Comparison of ENCODE assay signal across 9 cellular contexts in the genomic region with DNA sequence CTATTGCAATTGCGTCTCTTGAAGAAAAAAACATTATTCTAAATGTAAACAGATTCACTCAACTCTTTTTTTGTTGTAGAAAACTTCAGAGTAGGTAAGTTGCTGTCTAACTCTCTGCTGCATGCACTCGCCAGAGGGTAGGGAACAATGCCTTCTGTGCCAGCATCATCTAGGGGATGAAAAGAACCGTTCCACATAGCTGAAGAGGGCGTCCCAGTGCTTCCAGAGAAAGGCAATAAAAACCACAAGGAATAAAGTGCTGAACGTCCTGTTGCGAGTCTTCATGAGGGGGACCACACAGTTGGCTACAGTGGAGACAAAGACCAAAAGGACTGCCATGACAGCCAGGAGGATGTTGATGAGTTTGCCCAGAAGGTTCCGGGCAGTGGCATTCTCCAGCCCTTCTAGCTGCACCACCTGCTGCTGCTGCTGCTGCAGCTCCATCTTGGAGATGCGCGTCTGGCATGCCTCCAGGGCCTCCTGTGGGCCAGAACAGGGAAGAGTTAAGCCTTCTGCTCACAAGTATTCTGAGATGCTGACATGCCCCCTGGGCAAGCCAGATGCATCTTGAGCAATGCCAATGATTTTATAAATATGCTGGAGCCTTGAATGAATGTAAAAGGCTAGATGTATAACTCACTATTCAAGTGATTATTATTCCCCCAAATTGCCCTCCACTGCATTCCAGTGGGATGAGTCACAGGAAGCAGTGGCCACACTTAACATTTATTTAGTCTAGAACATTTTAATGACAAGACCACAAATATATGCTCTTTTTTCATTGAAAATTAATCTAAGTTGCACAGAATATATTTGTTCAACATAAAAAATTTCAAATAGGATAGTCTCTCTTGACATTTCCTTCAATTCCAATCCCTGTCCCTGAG. TPM values are rescaled to one million over a fixed set of nuclear protein-coding genes. Genes with fewer than 3 reads are reported as not detected.
DNase-seq lines count a peak whose midpoint lies in the region; TF ChIP-seq lines count a peak whose summit lies in the region.
"Had no signal": no experiment of that assay in that cellular context is flagged by ENCODE, and none has a peak within 500 bp of the region (broad histone marks: within the 10 kb centered on the region; RNA-seq: fewer than 3 reads in every experiment).

No MANE protein-coding gene starts in this region.

- no peaks in the 10 kb centered on the region for H3K27me3 ChIP-seq in Karpas-422 (ENCODE audit: low read length)
- no peaks in the 10 kb centered on the region for H3K27me3 ChIP-seq in mammary epithelial cell (ENCODE audit: insufficient read depth, low read length)

- H4K20me1 ChIP-seq in Karpas-422 (ENCODE audit: insufficient read depth, low read depth, low read length): no peaks in the 10 kb centered on the region
- no peaks in the 10 kb centered on the region for H4K20me1 ChIP-seq in mammary epithelial cell (ENCODE audit: insufficient read depth, low read length)

- BruUV-seq in mammary epithelial cell (replicated peaks; lab: Mats Ljungman, UMichigan): no TSS peak

- dilution Hi-C loops in mammary epithelial cell (cut with HindIII; ENCODE audit: low sequenced_read_pairs): loop anchor here (5.0 kb wide), 1 partner anchor 39 kb away; no protein-coding TSS in a partner anchor

- in situ Hi-C loops in mammary epithelial cell (cut with MboI; ENCODE audit: low sequenced_read_pairs in 2 of 2): loop anchor here (5.0 kb wide), 2 partner anchors 166 to 181 kb away; no protein-coding TSS in a partner anchor

- H3K27ac Mint-ChIP-seq in activated T-helper 2 cell treated with anti-CD3 and anti-CD28 coated beads, Interferon-gamma antibody, Interleukin-2, Interleukin-4, amounts not matched to agents 10 μg/mL and 5 μg/mL and 100 μg/mL, durations not matched to agents 14 hours and 24 hours and 36 hours: no peak overlapping the region

- DNase-seq in AG20443 (ENCODE audit: low spot score) (peak; percentile 60), Karpas-422 (no peak), mammary epithelial cell (peak; percentile 79), lung microvascular endothelial cell (ENCODE audit: low read depth in 2 of 2) (peak; percentile 63 to 82), NCI-H2081 (lab: John Stamatoyannopoulos, UW) (no peak), NCI-H1105 treated with DMSO at 0.1 percent for 48 hours (lab: John Stamatoyannopoulos, UW) (no peak), NOMO-1 treated with dmso at 0.1 percent for 144 hours (lab: John Stamatoyannopoulos, UW; ENCODE audit: unreplicated experiment) (no peak)
- no peak for DNase-seq in activated T-helper 2 cell treated with anti-CD3 and anti-CD28 coated beads, Interferon-gamma antibody, Interleukin-2, Interleukin-4, amounts not matched to agents 10 μg/mL and 5 μg/mL and 100 μg/mL, durations not matched to agents 14 hours and 24 hours and 36 hours (ENCODE audit: low spot score)
- DNase-seq: NCI-H526 had no signal

- H3K36me3 ChIP-seq in Karpas-422 (ENCODE audit: insufficient read depth, low read length) (no peaks in the 10 kb centered on the region), mammary epithelial cell (ENCODE audit: insufficient read depth, low read length) (peaks cover 6% of the 10 kb centered on the region)

- peaks cover 19% of the 10 kb centered on the region for H3K79me2 ChIP-seq in Karpas-422 (ENCODE audit: low read length)
- H3K79me2 ChIP-seq in mammary epithelial cell (ENCODE audit: insufficient read depth, low read length): peaks cover 46% of the 10 kb centered on the region

- H3K27ac ChIP-seq in Karpas-422 (ENCODE audit: low read length) (peak overlapping the region; percentile 46; the same call in 1 of the 2 replicates), mammary epithelial cell (ENCODE audit: insufficient read depth, low read depth, low read length) (peak overlapping the region; percentile 32)

- no peaks in the 10 kb centered on the region for H3K36me3 Mint-ChIP-seq in activated T-helper 2 cell treated with anti-CD3 and anti-CD28 coated beads, Interferon-gamma antibody, Interleukin-2, Interleukin-4, amounts not matched to agents 10 μg/mL and 5 μg/mL and 100 μg/mL, durations not matched to agents 14 hours and 24 hours and 36 hours (ENCODE audit: low read depth)

- H2AFZ ChIP-seq in Karpas-422 (ENCODE audit: low read length) (no peak overlapping the region), mammary epithelial cell (ENCODE audit: low read depth, low read length) (no peak overlapping the region)

- H3K4me1 Mint-ChIP-seq in activated T-helper 2 cell treated with anti-CD3 and anti-CD28 coated beads, Interferon-gamma antibody, Interleukin-2, Interleukin-4, amounts not matched to agents 10 μg/mL and 5 μg/mL and 100 μg/mL, durations not matched to agents 14 hours and 24 hours and 36 hours (ENCODE audit: low read depth): peaks cover 2% of the 10 kb centered on the region

- no peak overlapping the region for H3K4me3 Mint-ChIP-seq in activated T-helper 2 cell treated with anti-CD3 and anti-CD28 coated beads, Interferon-gamma antibody, Interleukin-2, Interleukin-4, amounts not matched to agents 10 μg/mL and 5 μg/mL and 100 μg/mL, durations not matched to agents 14 hours and 24 hours and 36 hours (ENCODE audit: low read depth)

- TF ChIP-seq CTCF in mammary epithelial cell (conservative IDR thresholded peaks at IDR 0.05 in 1 of 2, IDR thresholded peaks at IDR 0.05 in 1 of 2; ENCODE audit: extremely low read depth in 1 of 2, insufficient read depth in 1 of 2, low read depth in 1 of 2, low read length in 2 of 2): peak in 1 of 2 donors; percentile 9

- peaks cover 40% of the 10 kb centered on the region for H3K4me1 ChIP-seq in Karpas-422 (ENCODE audit: low read length)
- H3K4me1 ChIP-seq in mammary epithelial cell (ENCODE audit: insufficient read depth, low read length): peaks cover 26% of the 10 kb centered on the region

- 43% methylated on average over 9 of the region's 9 CpGs for WGBS in mammary epithelial cell (ENCODE audit: low coverage, missing lambda C conversion rate)

- H3K4me2 ChIP-seq in Karpas-422 (ENCODE audit: low read depth, low read length, poor library complexity, severe bottlenecking): peak overlapping the region; percentile 59
- peak overlapping the region; percentile 56 for H3K4me2 ChIP-seq in mammary epithelial cell (ENCODE audit: insufficient read depth, low read depth, low read length)

- CTCF ChIA-PET in mammary epithelial cell (lab: Charles Lee; ENCODE audit: low non-redundant PET): interaction anchor here (0.6 kb wide), 1 partner anchor 65 kb away, joined by 24 read pairs; no protein-coding TSS in a partner anchor

- H3K9me3 ChIP-seq in Karpas-422 (ENCODE audit: low read length) (no peaks in the 10 kb centered on the region), mammary epithelial cell (replicated peaks; ENCODE audit: insufficient read depth, low read length) (no peaks in the 10 kb centered on the region)

- no peak overlapping the region for H3K9ac ChIP-seq in Karpas-422 (ENCODE audit: low read length)
- H3K9ac ChIP-seq in mammary epithelial cell (ENCODE audit: insufficient read depth, low read length): no peak overlapping the region

- peaks cover 4% of the 10 kb centered on the region for H3K27me3 Mint-ChIP-seq in activated T-helper 2 cell treated with anti-CD3 and anti-CD28 coated beads, Interferon-gamma antibody, Interleukin-2, Interleukin-4, amounts not matched to agents 10 μg/mL and 5 μg/mL and 100 μg/mL, durations not matched to agents 14 hours and 24 hours and 36 hours (ENCODE audit: low read depth)

- H3K9me3 Mint-ChIP-seq in activated T-helper 2 cell treated with anti-CD3 and anti-CD28 coated beads, Interferon-gamma antibody, Interleukin-2, Interleukin-4, amounts not matched to agents 10 μg/mL and 5 μg/mL and 100 μg/mL, durations not matched to agents 14 hours and 24 hours and 36 hours: no peaks in the 10 kb centered on the region

- intact Hi-C loops in mammary epithelial cell (cut with micrococcal nuclease): loop anchor here (1.0 to 5.0 kb wide), 5 partner anchors 41 to 283 kb away; no protein-coding TSS in a partner anchor
- intact Hi-C loops in activated T-helper 2 cell treated with anti-CD3 and anti-CD28 coated beads, Interferon-gamma antibody, Interleukin-2, Interleukin-4, amounts not matched to agents 10 μg/mL and 5 μg/mL and 100 μg/mL, durations not matched to agents 14 hours and 24 hours and 36 hours (cut with micrococcal nuclease): loop anchor here (2.0 kb wide), 1 partner anchor 351 kb away; no protein-coding TSS in a partner anchor

- no peaks in the 10 kb centered on the region for H3K9me2 ChIP-seq in Karpas-422 (replicated peaks; ENCODE audit: insufficient read depth, low read length)

- H3K4me3 ChIP-seq in Karpas-422 (ENCODE audit: low read length) (no peak overlapping the region), mammary epithelial cell (replicated peaks in 1 of 3; ENCODE audit: insufficient read depth in 1 of 3, low read depth in 2 of 3, low read length in 3 of 3) (no peak overlapping the region)

RNA-seq across cellular contexts. Expression of gene PLXND1, which starts 45.1 kb away (rescaled TPM):
- 0.52 TPM in 1 of 2 replicates, not detected in the other for total RNA-seq in Karpas-422 (2014; rRNA removed; shearing (Covaris generic); ENCODE audit: low replicate concordance)
- total RNA-seq in mammary epithelial cell (1 to 10 TPM; 2.3 to 2.7 TPM), lung microvascular endothelial cell (131 and 262 TPM in 2 replicates)
- 0.63 TPM for polyA plus RNA-seq in mammary epithelial cell
- polyA minus RNA-seq in mammary epithelial cell: 0.83 TPM
- 1.3 and 2.7 TPM in 2 replicates for total RNA-seq in activated T-helper 2 cell treated with anti-CD3 and anti-CD28 coated beads, Interferon-gamma antibody, Interleukin-2, Interleukin-4, amounts not matched to agents 10 μg/mL and 5 μg/mL and 100 μg/mL, durations not matched to agents 14 hours and 24 hours and 36 hours

Comparison
In these comparisons a context has a peak if more than half of its experiments do, and no peak if none do; other contexts are left out.
1. DNase-seq: peak in AG20443 (single experiment), mammary epithelial cell (single experiment) and lung microvascular endothelial cell (2 of 2); none in Karpas-422 (single experiment), NCI-H2081 (0 of 2), activated T-helper 2 cell treated with anti-CD3 and anti-CD28 coated beads, Interferon-gamma antibody, Interleukin-2, Interleukin-4, amounts not matched to agents 10 μg/mL and 5 μg/mL and 100 μg/mL, durations not matched to agents 14 hours and 24 hours and 36 hours (single experiment), NCI-H1105 treated with DMSO at 0.1 percent for 48 hours (single experiment) and NOMO-1 treated with dmso at 0.1 percent for 144 hours (single experiment).
2. RNA of gene PLXND1, which starts 45.1 kb away (total RNA-seq): 131 to 262 TPM in lung microvascular endothelial cell; 2.3 to 2.7 TPM in mammary epithelial cell, 1.3 to 2.7 TPM in activated T-helper 2 cell treated with anti-CD3 and anti-CD28 coated beads, Interferon-gamma antibody, Interleukin-2, Interleukin-4, amounts not matched to agents 10 μg/mL and 5 μg/mL and 100 μg/mL, durations not matched to agents 14 hours and 24 hours and 36 hours and 0.52 TPM in Karpas-422; every median in the first group is over 10 times any median in the second.